In genomic region chr6:56356431-56356830, GRCh38 we compare ENCODE assay signal across 18 cellular contexts.
DNase-seq lines count a peak whose midpoint lies in the region; ATAC-seq, FAIRE-seq and TF ChIP-seq lines count a peak whose summit lies in the region.
"Had no signal": no experiment of that assay in that cellular context is flagged by ENCODE, and none has a peak within 500 bp of the region (broad histone marks: within the 10 kb centered on the region; RNA-seq: fewer than 3 reads in every experiment).

No MANE protein-coding gene starts in this region.

- peak; percentile 23; the same call in 1 of the 2 replicates for ATAC-seq in PC-3
- no peak for ATAC-seq in HG02840 (IDR thresholded peaks at IDR 0.05; ENCODE audit: low FRiP score, unreplicated experiment)
- ATAC-seq: stimulated activated naive CD8-positive, alpha-beta T cell treated with anti-CD3 and anti-CD28 coated beads, Interleukin-15, Interleukin-2, amounts not matched to agents 100 U/mL and 50 U/mL, for 24 hours had no signal

- H3K4me1 Mint-ChIP-seq in osteocyte (ENCODE audit: unreplicated experiment): peaks cover 26% of the 10 kb centered on the region
- H3K4me1 Mint-ChIP-seq: immature natural killer cell had no signal

- H3K9me2 ChIP-seq in PC-3 (replicated peaks; ENCODE audit: low read length): no peaks in the 10 kb centered on the region

- no peak for TF ChIP-seq POLR2A in endothelial cell of umbilical vein (IDR thresholded peaks at IDR 0.05; ENCODE audit: low read depth, low read length)
- no peak for TF ChIP-seq POLR2A in Peyer's patch (IDR thresholded peaks at IDR 0.05)

- no peak overlapping the region for H3K27ac ChIP-seq in PC-3 (ENCODE audit: low read length)
- no peak overlapping the region for H3K27ac ChIP-seq in endothelial cell of umbilical vein (ENCODE audit: insufficient read depth, low read depth, low read length)
- no peak overlapping the region for H3K27ac ChIP-seq in Peyer's patch
- H3K27ac ChIP-seq: ovary, VCaP had no signal

- no peaks in the 10 kb centered on the region for H3K36me3 ChIP-seq in PC-3 (ENCODE audit: low read depth, low read length)
- H3K36me3 ChIP-seq in endothelial cell of umbilical vein (ENCODE audit: control insufficient read depth in 2 of 2, extremely low read depth in 1 of 2, insufficient read depth in 2 of 2, low read length in 2 of 2): no peaks in the 10 kb centered on the region
- H3K36me3 ChIP-seq in Peyer's patch: no peaks in the 10 kb centered on the region
- H3K36me3 ChIP-seq: BE2C, ovary, uterus had no signal

- peaks cover 17% of the 10 kb centered on the region for H3K9me3 Mint-ChIP-seq in osteocyte (ENCODE audit: unreplicated experiment)
- H3K9me3 Mint-ChIP-seq: immature natural killer cell had no signal

- H4K20me1 ChIP-seq in PC-3 (ENCODE audit: low read length) (no peaks in the 10 kb centered on the region), endothelial cell of umbilical vein (replicated peaks; ENCODE audit: control insufficient read depth, extremely low read depth, insufficient read depth, low read length) (no peaks in the 10 kb centered on the region)

- H3K4me3 ChIP-seq in PC-3 (ENCODE audit: low read length) (no peak overlapping the region), endothelial cell of umbilical vein (replicated peaks in 1 of 3; ENCODE audit: insufficient read depth in 1 of 3, low read depth in 1 of 3, low read length in 3 of 3) (no peak overlapping the region), Peyer's patch (no peak overlapping the region)
- H3K4me3 ChIP-seq: ovary, uterus had no signal

- FAIRE-seq in endothelial cell of umbilical vein (lab: Jason Lieb, UNC): peak; percentile 8

- H3K27me3 ChIP-seq in PC-3 (ENCODE audit: low read length) (no peaks in the 10 kb centered on the region), endothelial cell of umbilical vein (ENCODE audit: control insufficient read depth in 2 of 2, insufficient read depth in 2 of 2, low read length in 2 of 2) (no peaks in the 10 kb centered on the region), Peyer's patch (no peaks in the 10 kb centered on the region)
- H3K27me3 ChIP-seq: BE2C, ovary, uterus had no signal

- H3K36me3 Mint-ChIP-seq in osteocyte (ENCODE audit: unreplicated experiment): peaks cover 7% of the 10 kb centered on the region
- H3K36me3 Mint-ChIP-seq: immature natural killer cell had no signal

- H2AFZ ChIP-seq in PC-3 (ENCODE audit: low read length): no peak overlapping the region
- peak overlapping the region; percentile 26 for H2AFZ ChIP-seq in endothelial cell of umbilical vein (ENCODE audit: low read depth, low read length)

- POLR2A ChIA-PET in PC-3 (lab: Charles Lee; ENCODE audit: unreplicated experiment) (no interaction called here), endothelial cell of umbilical vein (lab: Charles Lee) (no interaction called here)

- H3K4me3 Mint-ChIP-seq in osteocyte (ENCODE audit: unreplicated experiment): no peak overlapping the region
- H3K4me3 Mint-ChIP-seq: immature natural killer cell had no signal

- DNase-seq in EH (ENCODE audit: low read depth): peak; percentile 83
- DNase-seq in PC-3: peak; percentile 64
- DNase-seq in endothelial cell of umbilical vein (ENCODE audit: low read depth, low spot score): peak; percentile 59
- DNase-seq in osteocyte (ENCODE audit: extremely low spot score, unreplicated experiment): no peak
- DNase-seq in NCI-H2227 treated with DMSO at 0.1 percent for 48 hours (lab: John Stamatoyannopoulos, UW): no peak
- DNase-seq in Peyer's patch: no peak
- DNase-seq in NCI-H2107 (lab: John Stamatoyannopoulos, UW): no peak
- DNase-seq: activated CD8-positive, alpha-beta memory T cell treated with anti-CD3 and anti-CD28 coated beads for 24 hours; BE2C; DMS53; H7; immature natural killer cell; NCI-H1105 treated with DMSO at 0.1 percent for 48 hours; ovary; stimulated activated naive CD8-positive, alpha-beta T cell treated with anti-CD3 and anti-CD28 coated beads, Interleukin-15, Interleukin-2, amounts not matched to agents 100 U/mL and 50 U/mL, for 24 hours; uterus had no signal

- dilution Hi-C loops in endothelial cell of umbilical vein (cut with MboI; ENCODE audit: extremely low pct_ligation_motif_present, low sequenced_read_pairs): no loop called here

- H3K27me3 Mint-ChIP-seq in osteocyte (ENCODE audit: unreplicated experiment): peaks cover 2% of the 10 kb centered on the region

- H3K9me3 ChIP-seq in PC-3 (ENCODE audit: low read length): no peaks in the 10 kb centered on the region
- no peaks in the 10 kb centered on the region for H3K9me3 ChIP-seq in endothelial cell of umbilical vein (replicated peaks; ENCODE audit: control insufficient read depth, insufficient read depth, low read length)
- H3K9me3 ChIP-seq in Peyer's patch: no peaks in the 10 kb centered on the region
- H3K9me3 ChIP-seq: BE2C, ovary, uterus had no signal

- H3K9ac ChIP-seq in PC-3 (ENCODE audit: low read length) (no peak overlapping the region), endothelial cell of umbilical vein (replicated peaks; ENCODE audit: extremely low read depth, insufficient read depth, low read length) (no peak overlapping the region)

- H3F3A ChIP-seq in PC-3 (ENCODE audit: low read length, unreplicated experiment): no peaks in the 10 kb centered on the region

- H3K27ac Mint-ChIP-seq in osteocyte (ENCODE audit: unreplicated experiment): peak overlapping the region; percentile 43
- H3K27ac Mint-ChIP-seq: immature natural killer cell had no signal

- CTCF ChIA-PET in PC-3 (lab: Charles Lee) (no interaction called here), endothelial cell of umbilical vein (lab: Charles Lee) (interaction anchor here (1.4 to 5.0 kb wide), 7 partner anchors 42 to 343 kb away, joined by 4 to 47 read pairs (median 6); no protein-coding TSS in a partner anchor)

- H3K4me1 ChIP-seq in PC-3 (ENCODE audit: insufficient read depth, low read length) (peaks cover 26% of the 10 kb centered on the region), endothelial cell of umbilical vein (ENCODE audit: control insufficient read depth, extremely low read depth, insufficient read depth, low read length) (peaks cover 17% of the 10 kb centered on the region), Peyer's patch (no peaks in the 10 kb centered on the region)
- H3K4me1 ChIP-seq: uterus had no signal

- no peaks in the 10 kb centered on the region for H3K9me1 ChIP-seq in endothelial cell of umbilical vein (replicated peaks; ENCODE audit: control insufficient read depth, extremely low read depth, insufficient read depth, low read length)

- H3K4me2 ChIP-seq in PC-3 (ENCODE audit: low read length): no peak overlapping the region
- H3K4me2 ChIP-seq in endothelial cell of umbilical vein (ENCODE audit: insufficient read depth, low read length): peak overlapping the region; percentile 5

- intact Hi-C loops in PC-3 (cut with micrococcal nuclease): loop anchor here (5.0 kb wide), 1 partner anchor 341 kb away; no protein-coding TSS in a partner anchor
- intact Hi-C loops in endothelial cell of umbilical vein (cut with micrococcal nuclease): no loop called here

- H3K79me2 ChIP-seq in PC-3 (ENCODE audit: low read length): no peaks in the 10 kb centered on the region
- no peaks in the 10 kb centered on the region for H3K79me2 ChIP-seq in endothelial cell of umbilical vein (ENCODE audit: control insufficient read depth, insufficient read depth, low read length)

- TF ChIP-seq CTCF in PC-3 (conservative IDR thresholded peaks at IDR 0.05; ENCODE audit: low read depth, low read length) (no peak), endothelial cell of umbilical vein (IDR thresholded peaks at IDR 0.05; ENCODE audit: extremely low read depth in 1 of 2, insufficient read depth in 1 of 2, low read depth in 1 of 2, low read length in 2 of 2) (no peak), osteocyte (IDR thresholded peaks at IDR 0.05) (no peak), Peyer's patch (IDR thresholded peaks at IDR 0.05) (no peak)

- no TSS peak for BruUV-seq in PC-3 (replicated peaks; lab: Mats Ljungman, UMichigan)
- BruUV-seq in endothelial cell of umbilical vein (replicated peaks; lab: Mats Ljungman, UMichigan): no TSS peak

TF ChIP-seq in endothelial cell of umbilical vein, 7 proteins besides CTCF, POLR2A, EP300 and RAD21:
- TF ChIP-seq MYC (IDR thresholded peaks at IDR 0.05; ENCODE audit: low read depth, low read length) (no peak), GATA2 (IDR thresholded peaks at IDR 0.05; ENCODE audit: insufficient read depth, insufficient read length, low read depth, low read length) (no peak), MAX (IDR thresholded peaks at IDR 0.05; ENCODE audit: insufficient read depth, insufficient read length) (no peak), POLR2AphosphoS5 (IDR thresholded peaks at IDR 0.05; ENCODE audit: insufficient read depth, low read depth, low read length) (no peak), JUN (IDR thresholded peaks at IDR 0.05; ENCODE audit: borderline replicate concordance, insufficient read depth, insufficient read length, low read depth) (no peak), EZH2 (IDR thresholded peaks at IDR 0.05; ENCODE audit: borderline replicate concordance, low read depth, low read length, severe bottlenecking) (no peak)

Comparison
In these comparisons a context has a peak if more than half of its experiments do, and no peak if none do; other contexts are left out.
1. DNase-seq: peak in EH (single experiment), PC-3 (single experiment) and endothelial cell of umbilical vein (single experiment); none in osteocyte (single experiment), NCI-H2227 treated with DMSO at 0.1 percent for 48 hours (single experiment), Peyer's patch (0 of 3) and NCI-H2107 (single experiment).